ENCODE assay signal across 8 cellular contexts in genomic region chr3:170584585-170585007, GRCh38. TPM values are rescaled to one million over a fixed set of nuclear protein-coding genes. Genes with fewer than 3 reads are reported as not detected.
A peak's percentile ranks its signal among the peaks of the same experiment; 100 is the strongest.
DNase-seq lines count a peak whose midpoint lies in the region; ATAC-seq, FAIRE-seq and TF ChIP-seq lines count a peak whose summit lies in the region.

No MANE protein-coding gene starts in this region.

- H3K27ac ChIP-seq in SK-N-MC (no peak overlapping the region), body of pancreas (no peak overlapping the region), small intestine (ENCODE audit: low read depth in 1 of 2, low read length in 1 of 2) (no peak overlapping the region)

- H3K9ac ChIP-seq in SK-N-MC (ENCODE audit: insufficient read length) = no peak overlapping the region

- no peak for TF ChIP-seq CTCF in AG09309 (IDR thresholded peaks at IDR 0.05; ENCODE audit: control insufficient read depth, insufficient read depth, low read depth, low read length, missing control alignments)
- TF ChIP-seq CTCF in body of pancreas (IDR thresholded peaks at IDR 0.05) = no peak

- H3K4me3 ChIP-seq in AG09309 (ENCODE audit: control insufficient read depth, low read depth, low read length) (peak overlapping the region; percentile 92), SK-N-MC (no peak overlapping the region), body of pancreas (no peak overlapping the region), iPS-11a (ENCODE audit: low read depth, low read length) (peak overlapping the region; percentile 8), small intestine (ENCODE audit: low read depth in 1 of 2, low read length in 2 of 2) (no peak overlapping the region)

- H3K27me3 ChIP-seq in body of pancreas (peaks cover 0 to 8% of the 10 kb centered on the region in 2 donors), small intestine (ENCODE audit: control insufficient read depth in 2 of 2, insufficient read depth in 2 of 2, low read length in 2 of 2) (peaks cover 0 to 26% of the 10 kb centered on the region in 2 donors)

- no peak for TF ChIP-seq POLR2A in body of pancreas (IDR thresholded peaks at IDR 0.05)

- no peak for FAIRE-seq in small intestine (lab: Jason Lieb, UNC)

- ATAC-seq in body of pancreas = peak; percentile 68
- ATAC-seq in GM18870 (IDR thresholded peaks at IDR 0.05; ENCODE audit: unreplicated experiment) = no peak
- ATAC-seq in GM21526 (IDR thresholded peaks at IDR 0.05; ENCODE audit: low FRiP score, unreplicated experiment) = no peak

- H3K9me3 ChIP-seq in SK-N-MC (ENCODE audit: low read depth, low read length) = no peaks in the 10 kb centered on the region
- no peaks in the 10 kb centered on the region for H3K9me3 ChIP-seq in body of pancreas
- no peaks in the 10 kb centered on the region for H3K9me3 ChIP-seq in small intestine (ENCODE audit: control insufficient read depth, low read depth)

- intact Hi-C loops in body of pancreas (cut with DNase I) = no loop called here

- H3K4me1 ChIP-seq in body of pancreas (peaks cover 12% of the 10 kb centered on the region), small intestine (ENCODE audit: control insufficient read depth in 2 of 2, insufficient read depth in 1 of 2, low read depth in 1 of 2, low read length in 1 of 2) (no peaks in the 10 kb centered on the region)

- H3K36me3 ChIP-seq in SK-N-MC (ENCODE audit: insufficient read depth, low read length) (no peaks in the 10 kb centered on the region), body of pancreas (replicated peaks in 1 of 2; ENCODE audit: insufficient read depth in 1 of 2, low read depth in 2 of 2) (no peaks in the 10 kb centered on the region), small intestine (ENCODE audit: control insufficient read depth in 2 of 2, insufficient read depth in 2 of 2, low read length in 2 of 2) (no peaks in the 10 kb centered on the region)

- WGBS in body of pancreas, 2 donors = 3 to 4% methylated on average over 20 of the region's 20 CpGs
- 5 to 8% (median 5%) methylated on average over 20 of the region's 20 CpGs for WGBS in small intestine, 3 donors

- DNase-seq in AG09309 (ENCODE audit: low read depth) (no peak), HCEC 1CT (peak; percentile 23), SK-N-MC (ENCODE audit: low read depth, low spot score) (peak; percentile 18), body of pancreas (peak; percentile 64 to 74 (median 70)), small intestine (peak; percentile 68)

RNA-seq across cellular contexts. Expression of gene SLC7A14, which starts 1.3 kb away (rescaled TPM):
- total RNA-seq in body of pancreas = under 1 TPM in 1 of 2 donors, not detected in 1; 0.26 TPM
- 1 to 10 TPM in 1 of 3 donors, not detected in 2; 1.6 TPM for polyA plus RNA-seq in small intestine

Comparison
In these comparisons a context has a peak if more than half of its experiments do, and no peak if none do; other contexts are left out.
1. H3K4me3 ChIP-seq: peak in AG09309 (single experiment) and iPS-11a (single experiment); none in SK-N-MC (single experiment), body of pancreas (0 of 2) and small intestine (0 of 2).